8 cellular contexts compared by ENCODE assay signal in the genomic region with DNA sequence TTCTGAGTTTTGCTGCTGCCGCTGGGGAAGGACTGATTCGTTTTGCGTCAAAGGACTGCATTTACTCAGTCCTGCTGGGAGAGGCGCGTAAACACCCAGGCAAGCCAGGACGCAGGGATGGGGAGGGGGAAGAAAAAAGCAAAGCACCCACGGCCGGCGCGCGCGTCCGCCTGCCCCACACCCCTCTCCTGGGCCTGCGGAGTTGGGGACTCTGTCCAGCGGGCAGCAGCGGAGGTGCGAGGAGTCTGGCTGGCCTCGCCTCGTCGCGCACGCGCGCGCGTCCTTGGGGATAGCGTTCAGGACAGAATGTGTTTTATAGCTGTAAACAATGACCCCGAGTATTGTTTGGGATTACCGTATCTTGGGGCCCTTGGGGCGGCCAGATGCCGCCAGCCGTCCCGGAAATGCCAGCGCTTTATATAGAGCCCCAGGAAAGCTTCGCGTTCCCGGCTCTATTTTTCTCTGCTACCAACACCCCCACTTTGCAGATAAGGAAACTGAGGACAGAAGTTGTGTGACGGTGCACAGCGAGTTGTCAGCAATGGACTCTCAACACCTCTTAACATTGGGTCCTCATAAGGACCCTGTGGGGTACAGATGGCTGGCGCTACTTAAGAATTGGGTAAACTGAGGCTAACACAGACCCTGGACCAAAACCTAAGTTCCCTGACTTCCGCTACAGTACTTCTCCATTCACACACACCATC. TPM values are rescaled to one million over a fixed set of nuclear protein-coding genes. Genes with fewer than 3 reads are reported as not detected.
DNase-seq lines count a peak whose midpoint lies in the region; ATAC-seq and TF ChIP-seq lines count a peak whose summit lies in the region.

No MANE protein-coding gene starts in this region.

- ATAC-seq in activated naive CD8-positive, alpha-beta T cell treated with anti-CD3 and anti-CD28 coated beads, Interleukin-2, amount 10 ng/mL, durations not matched to agents 7 days and 5 days (ENCODE audit: low read depth), result no peak
- ATAC-seq in GM21423 (IDR thresholded peaks at IDR 0.05; ENCODE audit: unreplicated experiment), result no peak

- peaks cover 1% of the 10 kb centered on the region for H3K36me3 Mint-ChIP-seq in activated naive CD8-positive, alpha-beta T cell treated with anti-CD3 and anti-CD28 coated beads, Interleukin-2, amount 10 ng/mL, durations not matched to agents 7 days and 5 days
- H3K36me3 Mint-ChIP-seq in osteocyte (ENCODE audit: unreplicated experiment), result peaks cover 1% of the 10 kb centered on the region

- POLR2A ChIA-PET in activated naive CD8-positive, alpha-beta T cell treated with anti-CD3 and anti-CD28 coated beads, Interleukin-2, amount 10 ng/mL, durations not matched to agents 7 days and 5 days (lab: Charles Lee), result interaction anchor here (0.6 to 4.7 kb wide), 25 partner anchors 8 to 501 kb away, joined by 3 to 38 read pairs (median 4); partner anchors contain the start of genes BABAM2 and RBKS

- H3K9me3 ChIP-seq in cardiac muscle cell (ENCODE audit: low read depth), result no peaks in the 10 kb centered on the region

- no peak for TF ChIP-seq CTCF in cardiac muscle cell (IDR thresholded peaks at IDR 0.05; ENCODE audit: low read depth, low read length)
- peak; percentile 2 for TF ChIP-seq CTCF in osteocyte (IDR thresholded peaks at IDR 0.05)

- no peak for TF ChIP-seq EP300 in Ishikawa (IDR thresholded peaks at IDR 0.05; ENCODE audit: borderline replicate concordance)

- H3K27me3 Mint-ChIP-seq in activated naive CD8-positive, alpha-beta T cell treated with anti-CD3 and anti-CD28 coated beads, Interleukin-2, amount 10 ng/mL, durations not matched to agents 7 days and 5 days, result no peaks in the 10 kb centered on the region
- H3K27me3 Mint-ChIP-seq in osteocyte (ENCODE audit: unreplicated experiment), result no peaks in the 10 kb centered on the region

- no peaks in the 10 kb centered on the region for H3K36me3 ChIP-seq in cardiac muscle cell

- peak overlapping the region; percentile 89 for H3K4me3 Mint-ChIP-seq in activated naive CD8-positive, alpha-beta T cell treated with anti-CD3 and anti-CD28 coated beads, Interleukin-2, amount 10 ng/mL, durations not matched to agents 7 days and 5 days
- peak overlapping the region; percentile 81 for H3K4me3 Mint-ChIP-seq in osteocyte (ENCODE audit: unreplicated experiment)

- H3K4me3 ChIP-seq in cardiac muscle cell, result peak overlapping the region; percentile 68

- H3K27me3 ChIP-seq in cardiac muscle cell, result peaks cover 17% of the 10 kb centered on the region

- peaks cover 22% of the 10 kb centered on the region for H3K4me1 Mint-ChIP-seq in activated naive CD8-positive, alpha-beta T cell treated with anti-CD3 and anti-CD28 coated beads, Interleukin-2, amount 10 ng/mL, durations not matched to agents 7 days and 5 days
- H3K4me1 Mint-ChIP-seq in osteocyte (ENCODE audit: unreplicated experiment), result peaks cover 30% of the 10 kb centered on the region

- H3K9me3 Mint-ChIP-seq in activated naive CD8-positive, alpha-beta T cell treated with anti-CD3 and anti-CD28 coated beads, Interleukin-2, amount 10 ng/mL, durations not matched to agents 7 days and 5 days, result no peaks in the 10 kb centered on the region
- no peaks in the 10 kb centered on the region for H3K9me3 Mint-ChIP-seq in osteocyte (ENCODE audit: unreplicated experiment)

- DNase-seq in NCI-H2107 treated with DMSO at 0.1 percent for 48 hours (lab: John Stamatoyannopoulos, UW; ENCODE audit: unreplicated experiment) (peak; percentile 31), NCI-H2107 (lab: John Stamatoyannopoulos, UW) (no peak), cardiac muscle cell (ENCODE audit: low read depth in 1 of 2, low spot score in 1 of 2) (peak; percentile 65 to 93), osteocyte (ENCODE audit: extremely low spot score, unreplicated experiment) (peak; percentile 89), NAMALWA (ENCODE audit: low spot score) (no peak)
- DNase-seq in activated naive CD8-positive, alpha-beta T cell treated with anti-CD3 and anti-CD28 coated beads, Interleukin-2, amount 10 ng/mL, durations not matched to agents 7 days and 5 days, result peak; percentile 71

- H3K4me1 ChIP-seq in cardiac muscle cell (ENCODE audit: low read depth), result peaks cover 9% of the 10 kb centered on the region

- TF ChIP-seq RAD21 in Ishikawa (IDR thresholded peaks at IDR 0.05; ENCODE audit: low read depth), result no peak

- peak overlapping the region; percentile 94 for H3K27ac Mint-ChIP-seq in activated naive CD8-positive, alpha-beta T cell treated with anti-CD3 and anti-CD28 coated beads, Interleukin-2, amount 10 ng/mL, durations not matched to agents 7 days and 5 days
- peak overlapping the region; percentile 96 for H3K27ac Mint-ChIP-seq in osteocyte (ENCODE audit: unreplicated experiment)

- peak overlapping the region; percentile 67 for H3K27ac ChIP-seq in cardiac muscle cell

TF ChIP-seq in Ishikawa, 13 proteins besides CTCF, POLR2A, EP300 and RAD21:
- TF ChIP-seq TCF12 (IDR thresholded peaks at IDR 0.05; ENCODE audit: low read depth), result no peak
- no peak for TF ChIP-seq CEBPB (IDR thresholded peaks at IDR 0.05)
- peak; percentile 89 for TF ChIP-seq MAX (IDR thresholded peaks at IDR 0.05)
- TF ChIP-seq ZBTB7A (IDR thresholded peaks at IDR 0.05; ENCODE audit: low read depth), result no peak
- no peak for TF ChIP-seq TEAD4 (IDR thresholded peaks at IDR 0.05)
- TF ChIP-seq, protein P1, sequence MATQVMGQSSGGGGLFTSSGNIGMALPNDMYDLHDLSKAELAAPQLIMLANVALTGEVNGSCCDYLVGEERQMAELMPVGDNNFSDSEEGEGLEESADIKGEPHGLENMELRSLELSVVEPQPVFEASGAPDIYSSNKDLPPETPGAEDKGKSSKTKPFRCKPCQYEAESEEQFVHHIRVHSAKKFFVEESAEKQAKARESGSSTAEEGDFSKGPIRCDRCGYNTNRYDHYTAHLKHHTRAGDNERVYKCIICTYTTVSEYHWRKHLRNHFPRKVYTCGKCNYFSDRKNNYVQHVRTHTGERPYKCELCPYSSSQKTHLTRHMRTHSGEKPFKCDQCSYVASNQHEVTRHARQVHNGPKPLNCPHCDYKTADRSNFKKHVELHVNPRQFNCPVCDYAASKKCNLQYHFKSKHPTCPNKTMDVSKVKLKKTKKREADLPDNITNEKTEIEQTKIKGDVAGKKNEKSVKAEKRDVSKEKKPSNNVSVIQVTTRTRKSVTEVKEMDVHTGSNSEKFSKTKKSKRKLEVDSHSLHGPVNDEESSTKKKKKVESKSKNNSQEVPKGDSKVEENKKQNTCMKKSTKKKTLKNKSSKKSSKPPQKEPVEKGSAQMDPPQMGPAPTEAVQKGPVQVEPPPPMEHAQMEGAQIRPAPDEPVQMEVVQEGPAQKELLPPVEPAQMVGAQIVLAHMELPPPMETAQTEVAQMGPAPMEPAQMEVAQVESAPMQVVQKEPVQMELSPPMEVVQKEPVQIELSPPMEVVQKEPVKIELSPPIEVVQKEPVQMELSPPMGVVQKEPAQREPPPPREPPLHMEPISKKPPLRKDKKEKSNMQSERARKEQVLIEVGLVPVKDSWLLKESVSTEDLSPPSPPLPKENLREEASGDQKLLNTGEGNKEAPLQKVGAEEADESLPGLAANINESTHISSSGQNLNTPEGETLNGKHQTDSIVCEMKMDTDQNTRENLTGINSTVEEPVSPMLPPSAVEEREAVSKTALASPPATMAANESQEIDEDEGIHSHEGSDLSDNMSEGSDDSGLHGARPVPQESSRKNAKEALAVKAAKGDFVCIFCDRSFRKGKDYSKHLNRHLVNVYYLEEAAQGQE (IDR thresholded peaks at IDR 0.05; ENCODE audit: low read depth), result peak; percentile 41; the same call in 1 of the 2 replicates
- no peak for TF ChIP-seq TAF1 (IDR thresholded peaks at IDR 0.05; ENCODE audit: low read depth)
- peak; percentile 29; the same call in 1 of the 2 replicates for TF ChIP-seq NFIC (IDR thresholded peaks at IDR 0.05)
- no peak for TF ChIP-seq USF1 (IDR thresholded peaks at IDR 0.05)
- no peak for TF ChIP-seq EGR1 (IDR thresholded peaks at IDR 0.05)
- TF ChIP-seq CREB1 (IDR thresholded peaks at IDR 0.05; ENCODE audit: low read depth), result no peak
- TF ChIP-seq FOXM1 (IDR thresholded peaks at IDR 0.05; ENCODE audit: borderline replicate concordance, low read depth), result no peak
- TF ChIP-seq YY1 (IDR thresholded peaks at IDR 0.05; ENCODE audit: low read depth), result no peak

RNA-seq across cellular contexts. Expression of gene FOSL2, which starts 1.6 kb away (rescaled TPM):
- total RNA-seq in activated naive CD8-positive, alpha-beta T cell treated with anti-CD3 and anti-CD28 coated beads, Interleukin-2, amount 10 ng/mL, durations not matched to agents 7 days and 5 days, result 10 to 100 TPM; 24.9 to 30.1 TPM
- total RNA-seq in cardiac muscle cell (2.9 and 3.5 TPM in 2 replicates), osteocyte (82.6 and 83.2 TPM in 2 replicates)
- 2.0 TPM in 2 replicates for polyA plus RNA-seq in cardiac muscle cell

Comparison
In these comparisons a context has a peak if more than half of its experiments do, and no peak if none do; other contexts are left out.
1. DNase-seq: peak in NCI-H2107 treated with DMSO at 0.1 percent for 48 hours (single experiment), activated naive CD8-positive, alpha-beta T cell treated with anti-CD3 and anti-CD28 coated beads, Interleukin-2, amount 10 ng/mL, durations not matched to agents 7 days and 5 days (single experiment), cardiac muscle cell (2 of 2) and osteocyte (single experiment); none in NCI-H2107 (single experiment) and NAMALWA (single experiment).